ENCODE assay signal across 8 cellular contexts in the genomic region with DNA sequence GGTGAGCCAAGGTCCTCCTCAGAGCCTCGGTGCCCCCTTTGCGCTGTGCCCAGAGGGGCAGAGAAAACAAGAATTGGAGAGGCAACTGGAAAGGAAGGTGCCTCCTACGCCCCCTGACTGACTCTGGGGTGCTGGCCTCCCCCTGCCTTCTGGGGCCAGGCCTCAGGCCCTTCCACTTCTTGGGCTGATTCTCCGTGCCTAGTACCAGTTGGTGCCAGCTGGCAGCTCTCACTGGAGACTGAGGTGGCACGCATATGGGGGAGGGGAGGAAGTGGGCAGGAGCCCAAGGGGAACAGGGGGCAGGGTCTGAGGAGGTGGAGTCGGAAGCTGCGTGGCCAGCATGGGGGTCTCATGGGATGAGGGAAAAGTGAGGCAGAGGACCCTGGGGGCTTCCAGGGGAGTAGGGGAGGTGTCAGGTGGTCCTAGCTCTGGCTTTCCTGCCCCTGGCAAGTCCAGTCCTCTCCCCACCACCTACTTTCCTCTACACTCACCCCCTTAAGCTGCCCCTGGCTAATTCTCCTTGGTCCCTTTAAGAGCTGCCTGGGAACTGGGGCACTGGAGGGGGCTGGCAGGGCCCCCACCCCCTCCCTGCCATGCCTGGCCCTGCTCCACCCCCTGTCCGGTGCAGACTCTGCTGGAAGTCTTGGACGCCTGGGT. TPM values are rescaled to one million over a fixed set of nuclear protein-coding genes. Genes with fewer than 3 reads are reported as not detected.
A peak's percentile ranks its signal among the peaks of the same experiment; 100 is the strongest.
DNase-seq lines count a peak whose midpoint lies in the region; ATAC-seq, FAIRE-seq and TF ChIP-seq lines count a peak whose summit lies in the region.

No MANE protein-coding gene starts in this region.

- H3K4me3 ChIP-seq in BLaER1 = peak overlapping the region; percentile 54
- no peak overlapping the region for H3K4me3 ChIP-seq in astrocyte (ENCODE audit: insufficient read depth, low read depth, low read length)
- no peak overlapping the region for H3K4me3 ChIP-seq in gastroesophageal sphincter

- DNase-seq in astrocyte (ENCODE audit: low read depth) (no peak), myocyte (ENCODE audit: low read depth) (peak; percentile 66)
- no peak for DNase-seq in activated CD4-positive, CD25-positive, alpha-beta regulatory T cell (lab: John Stamatoyannopoulos, UW)
- no peak for DNase-seq in stimulated activated CD4-positive, alpha-beta T cell treated with anti-CD3 and anti-CD28 coated beads, Interleukin-4, amount 100 ng/mL, for 4 hours

- H2AFZ ChIP-seq in astrocyte (ENCODE audit: low read depth, low read length) = no peak overlapping the region

- peaks cover 25% of the 10 kb centered on the region for H3K27me3 Mint-ChIP-seq in astrocyte (ENCODE audit: low read depth, unreplicated experiment)

- TF ChIP-seq POLR2A in gastroesophageal sphincter (IDR thresholded peaks at IDR 0.05) = no peak

- no peaks in the 10 kb centered on the region for H3K79me2 ChIP-seq in astrocyte (ENCODE audit: insufficient read depth, low read length)

- H3K27ac Mint-ChIP-seq in astrocyte (ENCODE audit: unreplicated experiment) = no peak overlapping the region

- peak overlapping the region; percentile 67 for H3K9ac ChIP-seq in BLaER1
- peak overlapping the region; percentile 24 for H3K9ac ChIP-seq in astrocyte (ENCODE audit: low read length)

- H3K27me3 ChIP-seq in BLaER1 (no peaks in the 10 kb centered on the region), astrocyte (ENCODE audit: insufficient read depth, low read length) (peaks cover 18% of the 10 kb centered on the region), gastroesophageal sphincter (peaks cover 26% of the 10 kb centered on the region)

- no peaks in the 10 kb centered on the region for H3K36me3 Mint-ChIP-seq in astrocyte (ENCODE audit: low read depth, unreplicated experiment)

- H3K4me1 ChIP-seq in BLaER1 (peaks cover 62% of the 10 kb centered on the region), astrocyte (ENCODE audit: insufficient read depth, low read length) (peaks cover 27% of the 10 kb centered on the region), gastroesophageal sphincter (peaks cover 6 to 42% (median 14%) of the 10 kb centered on the region in 3 donors)

- H3K9me3 ChIP-seq in BLaER1 (no peaks in the 10 kb centered on the region), KOPT-K1 (ENCODE audit: insufficient read depth, low read length, poor library complexity, severe bottlenecking) (no peaks in the 10 kb centered on the region), astrocyte (ENCODE audit: insufficient read depth, low read depth, low read length) (no peaks in the 10 kb centered on the region), gastroesophageal sphincter (no peaks in the 10 kb centered on the region)

- H3K4me3 Mint-ChIP-seq in astrocyte (ENCODE audit: unreplicated experiment) = no peak overlapping the region

- ATAC-seq in gastroesophageal sphincter = no peak
- no peak for ATAC-seq in GM21423 (IDR thresholded peaks at IDR 0.05; ENCODE audit: unreplicated experiment)

- no peaks in the 10 kb centered on the region for H3K36me3 ChIP-seq in BLaER1
- H3K36me3 ChIP-seq in KOPT-K1 (ENCODE audit: insufficient read depth, low read length) = no peaks in the 10 kb centered on the region
- no peaks in the 10 kb centered on the region for H3K36me3 ChIP-seq in astrocyte (ENCODE audit: insufficient read depth, low read length)
- H3K36me3 ChIP-seq in gastroesophageal sphincter = no peaks in the 10 kb centered on the region

- no peak for FAIRE-seq in astrocyte (lab: Jason Lieb, UNC)

- H3K27ac ChIP-seq in BLaER1 = peak overlapping the region; percentile 81
- peak overlapping the region; percentile 68 for H3K27ac ChIP-seq in KOPT-K1 (ENCODE audit: low read depth, low read length, poor library complexity, severe bottlenecking)
- H3K27ac ChIP-seq in astrocyte (ENCODE audit: low read depth, low read length) = no peak overlapping the region
- H3K27ac ChIP-seq in gastroesophageal sphincter = peak overlapping the region in 1 of 4 donors; percentile 3

- H3K4me1 Mint-ChIP-seq in astrocyte (ENCODE audit: low read depth, unreplicated experiment) = peaks cover 17% of the 10 kb centered on the region

- H3K4me2 ChIP-seq in BLaER1 (peak overlapping the region; percentile 98), astrocyte (ENCODE audit: low read length) (peak overlapping the region; percentile 64)

- WGBS in gastroesophageal sphincter (ENCODE audit: low coverage in 1 of 2), 2 donors = 0% methylated on average over 2 of the region's 9 CpGs; no CpG with 5 or more reads in 1 of the 2 donors

- TF ChIP-seq CTCF in astrocyte (IDR thresholded peaks at IDR 0.05; ENCODE audit: insufficient read depth, low read depth, low read length) = no peak
- no peak for TF ChIP-seq CTCF in gastroesophageal sphincter (IDR thresholded peaks at IDR 0.05)

- H4K20me1 ChIP-seq in BLaER1 (no peaks in the 10 kb centered on the region), astrocyte (ENCODE audit: insufficient read depth, low read length) (peaks cover 22% of the 10 kb centered on the region)

- H3K9me3 Mint-ChIP-seq in astrocyte (ENCODE audit: unreplicated experiment) = no peaks in the 10 kb centered on the region

- TF ChIP-seq EP300 in gastroesophageal sphincter (IDR thresholded peaks at IDR 0.05) = no peak

RNA-seq across cellular contexts. Expression of gene SEMA4A, which starts 6.5 kb away (rescaled TPM):
- total RNA-seq in astrocyte (0.66 and 1.1 TPM in 2 replicates), myocyte (1.0 and 1.6 TPM in 2 replicates), gastroesophageal sphincter (1 to 10 TPM; 1.7 to 7.5 (median 3.4) TPM)
- polyA plus RNA-seq in myocyte (2012) = 1.1 TPM

RNA-seq across cellular contexts. Expression of gene LMNA, which starts 32.4 kb away (rescaled TPM):
- total RNA-seq in astrocyte (429 and 464 TPM in 2 replicates), myocyte (1,328 and 1,573 TPM in 2 replicates), gastroesophageal sphincter (100 to 1,000 TPM; 327 to 617 (median 519) TPM)
- 603 TPM for polyA plus RNA-seq in myocyte (2012)

RNA-seq across cellular contexts. Expression of gene SLC25A44, which starts 47.0 kb away (rescaled TPM):
- 21.3 and 21.7 TPM in 2 replicates for total RNA-seq in astrocyte
- total RNA-seq in myocyte = 12.5 and 15.9 TPM in 2 replicates
- polyA plus RNA-seq in myocyte (2012) = 18.8 TPM
- total RNA-seq in gastroesophageal sphincter = 10 to 100 TPM in 3 of 4 donors, 1 to 10 TPM in 1; 9.4 to 17.0 (median 12.7) TPM
